28 cellular contexts compared by ENCODE assay signal in the genomic region with DNA sequence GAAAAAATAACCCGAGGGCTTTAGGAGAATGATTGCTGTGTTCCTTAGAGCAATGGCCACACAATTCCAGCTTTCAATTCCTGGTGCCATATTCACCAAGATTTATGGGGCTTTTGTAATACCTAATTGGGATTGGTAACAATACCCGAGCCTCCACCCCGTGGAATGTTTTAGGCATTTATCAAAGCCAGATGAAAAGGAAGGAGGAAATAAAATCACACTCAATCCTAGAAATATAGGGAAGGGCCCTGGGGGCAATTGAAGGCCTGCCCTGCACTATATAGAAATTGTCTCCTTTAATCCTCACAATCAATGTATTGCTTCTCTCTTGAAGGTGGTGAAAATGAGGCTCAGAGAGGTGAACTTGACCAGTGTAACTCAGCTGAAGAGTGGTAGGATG.
"Had no signal": no experiment of that assay in that cellular context is flagged by ENCODE, and none has a peak within 500 bp of the region (broad histone marks: within the 10 kb centered on the region; RNA-seq: fewer than 3 reads in every experiment).

No MANE protein-coding gene starts in this region.

- H3K27ac Mint-ChIP-seq: dendritic cell treated with granulocyte-macrophage colony-stimulating factor and Interleukin-4, amounts not matched to agents 40 ng/mL and 50 ng/mL, for 4 days; endodermal cell; immature natural killer cell; naive thymus-derived CD8-positive, alpha-beta T cell; stimulated activated naive CD8-positive, alpha-beta T cell treated with anti-CD3 and anti-CD28 coated beads, Interleukin-15, amount 100 ng/mL, for 72 hours had no signal

- H3K27ac ChIP-seq: colonic mucosa, epithelial cell of prostate, lower lobe of right lung, parathyroid adenoma, prostate gland, right atrium auricular region, suprapubic skin, transverse colon, upper lobe of right lung, uterus had no signal

- H3K9ac ChIP-seq: parathyroid adenoma had no signal

- H3K9me3 ChIP-seq: colonic mucosa, lower lobe of right lung, prostate gland, right atrium auricular region, suprapubic skin, transverse colon, upper lobe of right lung, uterus had no signal

- H3K27me3 ChIP-seq: colonic mucosa, right atrium auricular region, transverse colon, upper lobe of right lung, uterus had no signal

- ATAC-seq: esophagus mucosa; left ventricle myocardium superior; lower lobe of right lung; naive thymus-derived CD8-positive, alpha-beta T cell; sciatic nerve; stimulated activated naive CD8-positive, alpha-beta T cell treated with anti-CD3 and anti-CD28 coated beads, Interleukin-15, amount 100 ng/mL, for 72 hours; upper lobe of right lung had no signal

- H3K4me1 ChIP-seq: colonic mucosa, lower lobe of right lung, parathyroid adenoma, prostate gland, right atrium auricular region, suprapubic skin, transverse colon, upper lobe of right lung, uterus had no signal

- H3K36me3 ChIP-seq: colonic mucosa, lower lobe of right lung, prostate gland, right atrium auricular region, suprapubic skin, transverse colon, upper lobe of right lung, uterus had no signal

- H3K4me3 ChIP-seq: colonic mucosa, lower lobe of right lung, prostate gland, right atrium auricular region, smooth muscle cell, suprapubic skin, transverse colon, upper lobe of right lung, uterus had no signal

- H3K36me3 Mint-ChIP-seq: immature natural killer cell; naive thymus-derived CD8-positive, alpha-beta T cell had no signal

- H2AFZ ChIP-seq: parathyroid adenoma had no signal

- DNase-seq: colonic mucosa; effector CD8-positive, alpha-beta T cell; endodermal cell; foreskin melanocyte; hypothalamus; immature natural killer cell; islet precursor cell; left ventricle myocardium superior; lower lobe of right lung; naive thymus-derived CD8-positive, alpha-beta T cell; stimulated activated CD4-positive, alpha-beta T cell treated with anti-CD3 and anti-CD28 coated beads, Interleukin-12 subunit alpha, Interleukin-12 subunit beta, amount 100 ng/mL, for 4 hours; stimulated activated CD4-positive, alpha-beta T cell treated with anti-CD3 and anti-CD28 coated beads, Interleukin-1b, Interleukin-23, amount 100 ng/mL, for 48 hours; stimulated activated CD4-positive, alpha-beta T cell treated with anti-CD3 and anti-CD28 coated beads, Interleukin-4, amount 100 ng/mL, for 1 hour; stimulated activated CD8-positive, alpha-beta memory T cell treated with anti-CD3 and anti-CD28 coated beads, Interleukin-4, amount 100 ng/mL, for 48 hours; stimulated activated naive CD4-positive, alpha-beta T cell; stimulated activated naive CD8-positive, alpha-beta T cell treated with anti-CD3 and anti-CD28 coated beads, Interleukin-15, amount 100 ng/mL, for 72 hours; transverse colon; upper lobe of right lung; uterus had no signal

- H3K9me3 Mint-ChIP-seq: dendritic cell treated with granulocyte-macrophage colony-stimulating factor and Interleukin-4, amounts not matched to agents 40 ng/mL and 50 ng/mL, for 4 days; endodermal cell; immature natural killer cell; naive thymus-derived CD8-positive, alpha-beta T cell; stimulated activated naive CD8-positive, alpha-beta T cell treated with anti-CD3 and anti-CD28 coated beads, Interleukin-15, amount 100 ng/mL, for 72 hours had no signal

- H3K4me1 Mint-ChIP-seq: immature natural killer cell; naive thymus-derived CD8-positive, alpha-beta T cell; stimulated activated naive CD8-positive, alpha-beta T cell treated with anti-CD3 and anti-CD28 coated beads, Interleukin-15, amount 100 ng/mL, for 72 hours had no signal

- H3K79me2 ChIP-seq: parathyroid adenoma had no signal

- H3K4me2 ChIP-seq: smooth muscle cell had no signal

- H3K4me3 Mint-ChIP-seq: dendritic cell treated with granulocyte-macrophage colony-stimulating factor and Interleukin-4, amounts not matched to agents 40 ng/mL and 50 ng/mL, for 4 days; endodermal cell; immature natural killer cell; naive thymus-derived CD8-positive, alpha-beta T cell; stimulated activated naive CD8-positive, alpha-beta T cell treated with anti-CD3 and anti-CD28 coated beads, Interleukin-15, amount 100 ng/mL, for 72 hours had no signal
